20 cellular contexts compared by ENCODE assay signal in the genomic region with DNA sequence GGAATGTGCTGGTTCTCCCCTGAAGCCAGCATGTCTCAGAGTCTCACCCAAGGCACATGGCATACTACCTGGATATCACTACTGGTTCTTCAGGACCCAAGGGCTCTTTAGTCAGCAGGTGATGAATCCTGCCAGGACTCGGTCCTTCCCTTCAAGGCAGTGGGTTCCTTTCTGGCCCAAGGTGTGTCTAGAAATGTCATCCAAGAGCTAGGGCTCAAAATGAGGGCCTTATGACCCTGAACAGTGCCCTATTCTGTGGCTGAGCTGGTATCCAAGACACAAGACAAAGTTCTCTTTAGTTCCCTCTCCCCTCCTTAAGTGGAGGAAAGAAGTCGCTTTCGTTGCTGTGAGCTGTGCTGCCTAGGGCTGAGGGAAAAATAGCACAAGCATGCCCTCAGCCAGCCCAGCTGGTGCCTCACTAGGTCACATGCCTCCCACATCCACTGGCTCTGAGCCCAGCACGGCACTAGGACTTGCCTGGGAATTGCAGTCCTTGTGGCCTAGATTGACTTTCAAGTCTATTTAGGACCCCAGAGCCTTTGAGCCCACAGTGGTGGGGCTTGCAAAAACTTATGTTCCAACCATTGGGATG.
DNase-seq lines count a peak whose midpoint lies in the region; ATAC-seq, FAIRE-seq and TF ChIP-seq lines count a peak whose summit lies in the region.
"Had no signal": no experiment of that assay in that cellular context is flagged by ENCODE, and none has a peak within 500 bp of the region (broad histone marks: within the 10 kb centered on the region; RNA-seq: fewer than 3 reads in every experiment).

No MANE protein-coding gene starts in this region.

- H3K4me3 ChIP-seq in cardiac muscle cell: no peak overlapping the region
- H3K4me3 ChIP-seq in fibroblast of pulmonary artery (replicated peaks; ENCODE audit: low read depth, low read length): no peak overlapping the region
- no peak overlapping the region for H3K4me3 ChIP-seq in testis
- H3K4me3 ChIP-seq: BLaER1 treated with 17β-estradiol and CSF1 and Interleukin-3, amounts not matched to agents 10 nM and 100 nM had no signal

- no peak for TF ChIP-seq CTCF in cardiac muscle cell (IDR thresholded peaks at IDR 0.05; ENCODE audit: low read depth, low read length)
- no peak for TF ChIP-seq CTCF in fibroblast of pulmonary artery (IDR thresholded peaks at IDR 0.05; ENCODE audit: low read length, missing control alignments)
- no peak for TF ChIP-seq CTCF in testis (IDR thresholded peaks at IDR 0.05)

- no peaks in the 10 kb centered on the region for H3K4me1 ChIP-seq in cardiac muscle cell (ENCODE audit: low read depth)
- no peaks in the 10 kb centered on the region for H3K4me1 ChIP-seq in testis

- TF ChIP-seq POLR2A in testis (IDR thresholded peaks at IDR 0.05): no peak

- H3K36me3 ChIP-seq in cardiac muscle cell (no peaks in the 10 kb centered on the region), testis (ENCODE audit: low read depth, missing control alignments) (no peaks in the 10 kb centered on the region)
- H3K36me3 ChIP-seq: BLaER1 treated with 17β-estradiol and CSF1 and Interleukin-3, amounts not matched to agents 10 nM and 100 nM had no signal

- intact Hi-C loops in Right ventricle myocardium inferior (cut with DNase I): no loop called here
- intact Hi-C loops in testis (cut with DNase I; ENCODE audit: low total_unique reads): no loop called here

- H3K27ac ChIP-seq in cardiac muscle cell: no peak overlapping the region
- H3K27ac ChIP-seq in testis: no peak overlapping the region
- H3K27ac ChIP-seq: BLaER1 treated with 17β-estradiol and CSF1 and Interleukin-3, amounts not matched to agents 10 nM and 100 nM; HL-60 had no signal

- ATAC-seq in Right ventricle myocardium inferior (no peak), HG02852 (IDR thresholded peaks at IDR 0.05; ENCODE audit: unreplicated experiment) (no peak)
- ATAC-seq: CD8-positive, alpha-beta T cell had no signal

- 60 to 67% methylated on average over 3 to 4 of the region's 4 CpGs for WGBS in testis, 2 donors

- DNase-seq in cardiac muscle cell (ENCODE audit: low read depth in 1 of 2, low spot score in 1 of 2) (peak; percentile 6 to 10), Right ventricle myocardium inferior (ENCODE audit: missing footprints) (no peak), HTR-8/SVneo (ENCODE audit: insufficient read length, low spot score) (no peak), fibroblast of pulmonary artery (ENCODE audit: low read depth) (peak; percentile 10), testis (peak; percentile 61), G401 (ENCODE audit: low spot score) (no peak), activated gamma-delta T cell (lab: John Stamatoyannopoulos, UW) (no peak)
- DNase-seq: Calu3, H7, HFFc6, Karpas-422, NCI-H1436, NCI-H2029, NCI-H748 treated with DMSO at 0.1 percent for 48 hours, OCI-M1, SIG-M5 had no signal

- peak; percentile 62 for FAIRE-seq in HTR-8/SVneo (lab: Jason Lieb, UNC)

- H3K27me3 ChIP-seq in cardiac muscle cell (no peaks in the 10 kb centered on the region), testis (no peaks in the 10 kb centered on the region)
- H3K27me3 ChIP-seq: BLaER1 treated with 17β-estradiol and CSF1 and Interleukin-3, amounts not matched to agents 10 nM and 100 nM had no signal

- H3K9me3 ChIP-seq in cardiac muscle cell (ENCODE audit: low read depth): no peaks in the 10 kb centered on the region
- H3K9me3 ChIP-seq in testis: no peaks in the 10 kb centered on the region
- H3K9me3 ChIP-seq: BLaER1 treated with 17β-estradiol and CSF1 and Interleukin-3, amounts not matched to agents 10 nM and 100 nM had no signal

- in situ Hi-C loops in G401 (cut with HindIII; ENCODE audit: low sequenced_read_pairs): no loop called here

Comparison
In these comparisons a context has a peak if more than half of its experiments do, and no peak if none do; other contexts are left out.
1. DNase-seq: peak in cardiac muscle cell (2 of 2), fibroblast of pulmonary artery (single experiment) and testis (single experiment); none in Right ventricle myocardium inferior (single experiment), HTR-8/SVneo (single experiment), G401 (single experiment) and activated gamma-delta T cell (single experiment).